18 cellular contexts compared by ENCODE assay signal in genomic region chr2:73444202-73444601, GRCh38.
"Had no signal": no experiment of that assay in that cellular context is flagged by ENCODE, and none has a peak within 500 bp of the region (broad histone marks: within the 10 kb centered on the region; RNA-seq: fewer than 3 reads in every experiment).

No MANE protein-coding gene starts in this region.

- ATAC-seq: effector memory CD8-positive, alpha-beta T cell; mucosa of descending colon; natural killer cell treated with Interleukin-12 subunit alpha and Interleukin-12 subunit beta and Interleukin-15 and Interleukin-18, amount 100 ng/mL, for 72 hours; stimulated activated naive B cell treated with anti-CD40 and anti-IgM and Interleukin-4, amounts not matched to agents 10 μg/mL and 1 μg/mL and 100 μg/mL, for 72 hours; upper lobe of right lung had no signal

- H3K4me3 ChIP-seq: mucosa of descending colon, prostate gland, right atrium auricular region, skin epidermis, spleen, transverse colon, upper lobe of right lung, uterus had no signal

- H3K36me3 ChIP-seq: prostate gland, uterus had no signal

- H3K27me3 Mint-ChIP-seq: effector memory CD8-positive, alpha-beta T cell; naive B cell; natural killer cell treated with Interleukin-12 subunit alpha and Interleukin-12 subunit beta and Interleukin-15 and Interleukin-18, amount 100 ng/mL, for 72 hours; stimulated activated naive B cell treated with anti-CD40 and anti-IgM and Interleukin-4, amounts not matched to agents 10 μg/mL and 1 μg/mL and 100 μg/mL, for 72 hours; stimulated activated naive CD8-positive, alpha-beta T cell treated with anti-CD3 and anti-CD28 coated beads, Interleukin-15, Interleukin-2, amounts not matched to agents 100 ng/mL and 50 ng/mL, for 24 hours had no signal

- H3K4me1 Mint-ChIP-seq: naive B cell; stimulated activated naive B cell treated with anti-CD40 and anti-IgM and Interleukin-4, amounts not matched to agents 10 μg/mL and 1 μg/mL and 100 μg/mL, for 72 hours had no signal

- DNase-seq: cortex of kidney; effector memory CD8-positive, alpha-beta T cell; mesenchymal stem cell; mucosa of descending colon; naive B cell; nucleus accumbens; spleen; stimulated activated CD4-positive, alpha-beta T cell treated with anti-CD3 and anti-CD28 coated beads, Interleukin-2, amount 100 ng/mL, for 48 hours; stimulated activated naive B cell treated with anti-CD40 and anti-IgM and Interleukin-4, amounts not matched to agents 10 μg/mL and 1 μg/mL and 100 μg/mL, for 72 hours; transverse colon; upper lobe of right lung; uterus had no signal

- H3K27me3 ChIP-seq: right atrium auricular region, spleen, transverse colon, upper lobe of right lung, uterus had no signal

- H3K9me3 ChIP-seq: mucosa of descending colon, prostate gland, right atrium auricular region, spleen, transverse colon, upper lobe of right lung, uterus had no signal

- H3K4me3 Mint-ChIP-seq: effector memory CD8-positive, alpha-beta T cell; mesothelial cell of epicardium; naive B cell; natural killer cell treated with Interleukin-12 subunit alpha and Interleukin-12 subunit beta and Interleukin-15 and Interleukin-18, amount 100 ng/mL, for 72 hours; stimulated activated naive B cell treated with anti-CD40 and anti-IgM and Interleukin-4, amounts not matched to agents 10 μg/mL and 1 μg/mL and 100 μg/mL, for 72 hours; stimulated activated naive CD8-positive, alpha-beta T cell treated with anti-CD3 and anti-CD28 coated beads, Interleukin-15, Interleukin-2, amounts not matched to agents 100 ng/mL and 50 ng/mL, for 24 hours had no signal

- H3K27ac ChIP-seq: prostate gland, right atrium auricular region, skin epidermis, spleen, transverse colon, upper lobe of right lung, uterus had no signal

- H3K27ac Mint-ChIP-seq: effector memory CD8-positive, alpha-beta T cell; mesothelial cell of epicardium; naive B cell; natural killer cell treated with Interleukin-12 subunit alpha and Interleukin-12 subunit beta and Interleukin-15 and Interleukin-18, amount 100 ng/mL, for 72 hours; stimulated activated naive B cell treated with anti-CD40 and anti-IgM and Interleukin-4, amounts not matched to agents 10 μg/mL and 1 μg/mL and 100 μg/mL, for 72 hours; stimulated activated naive CD8-positive, alpha-beta T cell treated with anti-CD3 and anti-CD28 coated beads, Interleukin-15, Interleukin-2, amounts not matched to agents 100 ng/mL and 50 ng/mL, for 24 hours had no signal

- H3K9me3 Mint-ChIP-seq: effector memory CD8-positive, alpha-beta T cell; mesothelial cell of epicardium; natural killer cell treated with Interleukin-12 subunit alpha and Interleukin-12 subunit beta and Interleukin-15 and Interleukin-18, amount 100 ng/mL, for 72 hours; stimulated activated naive B cell treated with anti-CD40 and anti-IgM and Interleukin-4, amounts not matched to agents 10 μg/mL and 1 μg/mL and 100 μg/mL, for 72 hours; stimulated activated naive CD8-positive, alpha-beta T cell treated with anti-CD3 and anti-CD28 coated beads, Interleukin-15, Interleukin-2, amounts not matched to agents 100 ng/mL and 50 ng/mL, for 24 hours had no signal

- H3K4me1 ChIP-seq: prostate gland, right atrium auricular region, spleen, transverse colon, upper lobe of right lung, uterus had no signal
